1 cellular context compared by ENCODE assay signal in genomic region chr17:51097708-51098446, GRCh38.
TF ChIP-seq lines count a peak whose summit lies in the region.

No MANE protein-coding gene starts in this region.

TF ChIP-seq in HepG2, 621 proteins besides CTCF, POLR2A, EP300 and RAD21 (continued from another document):
- TF ChIP-seq ZNF770 (CRISPR knock-in tag; IDR thresholded peaks at IDR 0.05) (peak; percentile 68), ZBED4 (CRISPR knock-in tag; IDR thresholded peaks at IDR 0.05; ENCODE audit: borderline replicate concordance) (no peak), XRCC5 (optimal IDR thresholded peaks at IDR 0.05; ENCODE audit: low read length) (no peak), ZNF282 (IDR thresholded peaks at IDR 0.05; ENCODE audit: partially characterized antibody) (no peak), PATZ1 (CRISPR knock-in tag; IDR thresholded peaks at IDR 0.05) (no peak), LBX2 (CRISPR knock-in tag; IDR thresholded peaks at IDR 0.05; ENCODE audit: borderline replicate concordance) (no peak), HNF4A (CRISPR knock-in tag; IDR thresholded peaks at IDR 0.05) (peak; percentile 57), ZNF333 (CRISPR knock-in tag; IDR thresholded peaks at IDR 0.05; ENCODE audit: borderline replicate concordance) (no peak), PTBP1 (IDR thresholded peaks at IDR 0.05; ENCODE audit: low read depth, low read length, poor library complexity, severe bottlenecking) (no peak), ZNF691 (CRISPR knock-in tag; IDR thresholded peaks at IDR 0.05; ENCODE audit: borderline replicate concordance, low read depth) (0 out of 2 replicates have a peak, but pooled peaks have one; percentile 15)
TF ChIP-seq in HepG2: peak in this region for 57.
